ENCODE assay signal across 8 cellular contexts in the genomic region with DNA sequence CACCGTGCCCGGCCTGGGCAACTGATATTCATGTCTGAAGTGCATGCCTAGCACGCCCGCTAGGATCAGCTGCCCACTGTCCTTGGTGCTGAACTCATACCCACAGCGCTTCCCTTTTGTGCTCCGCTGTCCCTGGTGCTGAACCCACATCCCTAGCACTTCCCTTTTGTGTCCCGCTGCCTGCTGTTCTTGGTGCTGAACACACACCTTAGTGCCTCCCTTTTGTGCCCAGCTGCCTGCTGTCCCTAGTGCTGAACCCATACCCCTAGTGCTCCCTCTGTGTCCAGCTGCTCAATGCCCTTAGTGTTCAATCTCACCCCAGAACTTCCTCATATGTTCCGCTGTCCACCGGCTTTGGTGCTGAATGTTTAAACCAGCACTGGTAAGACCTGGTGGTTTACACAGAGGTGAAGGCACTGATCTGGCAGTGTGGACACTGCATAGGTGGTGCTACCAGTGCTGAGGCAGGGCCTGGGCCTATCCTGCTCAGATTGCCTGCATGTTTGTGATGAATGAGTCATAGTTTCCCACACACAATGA. TPM values are rescaled to one million over a fixed set of nuclear protein-coding genes. Genes with fewer than 3 reads are reported as not detected.
DNase-seq lines count a peak whose midpoint lies in the region; ATAC-seq and TF ChIP-seq lines count a peak whose summit lies in the region.

No MANE protein-coding gene starts in this region.

- no peaks in the 10 kb centered on the region for H3K79me2 ChIP-seq in DND-41 (ENCODE audit: insufficient read depth, low read length)

- no peak overlapping the region for H3K4me3 ChIP-seq in DND-41 (ENCODE audit: low read depth in 1 of 2, low read length in 2 of 2)
- no peak overlapping the region for H3K4me3 ChIP-seq in NB4 (ENCODE audit: low read depth, low read length)
- H3K4me3 ChIP-seq in lung = no peak overlapping the region

- intact Hi-C loops in activated CD8-positive, alpha-beta T cell treated with anti-CD3 and anti-CD28 coated beads for 36 hours (cut with micrococcal nuclease) = no loop called here

- no peak overlapping the region for H2AFZ ChIP-seq in DND-41 (ENCODE audit: low read depth, low read length)

- WGBS in lung, 2 donors = 16 to 21% methylated on average over 9 of the region's 9 CpGs

- H3K27me3 Mint-ChIP-seq in activated CD8-positive, alpha-beta T cell treated with anti-CD3 and anti-CD28 coated beads for 36 hours = no peaks in the 10 kb centered on the region

- peaks cover 14% of the 10 kb centered on the region for H3K4me1 Mint-ChIP-seq in activated CD8-positive, alpha-beta T cell treated with anti-CD3 and anti-CD28 coated beads for 36 hours (ENCODE audit: low read depth)

- H3K4me2 ChIP-seq in DND-41 (ENCODE audit: insufficient read depth, low read length) = no peak overlapping the region

- H3K9me3 Mint-ChIP-seq in activated CD8-positive, alpha-beta T cell treated with anti-CD3 and anti-CD28 coated beads for 36 hours = no peaks in the 10 kb centered on the region

- H3K36me3 ChIP-seq in DND-41 (ENCODE audit: insufficient read depth, low read length) (peaks cover 59% of the 10 kb centered on the region), lung (ENCODE audit: control insufficient read depth in 2 of 2, insufficient read depth in 2 of 2, low read length in 2 of 2) (peaks cover 8 to 39% of the 10 kb centered on the region in 2 donors)

- H3K27me3 ChIP-seq in DND-41 (ENCODE audit: insufficient read depth, low read length, poor library complexity) = no peaks in the 10 kb centered on the region
- no peaks in the 10 kb centered on the region for H3K27me3 ChIP-seq in lung (ENCODE audit: control insufficient read depth, insufficient read depth)

- H3K27ac ChIP-seq in DND-41 (ENCODE audit: low read length) (no peak overlapping the region), lung (ENCODE audit: low read depth in 1 of 2, low read length in 1 of 2) (no peak overlapping the region)

- no peak overlapping the region for H3K9ac ChIP-seq in DND-41 (ENCODE audit: low read depth, low read length)

- CTCF ChIA-PET in activated CD8-positive, alpha-beta T cell treated with anti-CD3 and anti-CD28 coated beads for 36 hours (lab: Charles Lee) = interaction anchor here (1.0 to 5.1 kb wide), 4 partner anchors 9 to 82 kb away, joined by 3 to 55 read pairs (median 4); no protein-coding TSS in a partner anchor

- peaks cover 20% of the 10 kb centered on the region for H3K36me3 Mint-ChIP-seq in activated CD8-positive, alpha-beta T cell treated with anti-CD3 and anti-CD28 coated beads for 36 hours (ENCODE audit: low read depth)

- TF ChIP-seq POLR2A in NB4 (IDR thresholded peaks at IDR 0.05; ENCODE audit: extremely low read depth, insufficient read length) = no peak

- no peak overlapping the region for H3K4me3 Mint-ChIP-seq in activated CD8-positive, alpha-beta T cell treated with anti-CD3 and anti-CD28 coated beads for 36 hours

- TF ChIP-seq CTCF in DND-41 (IDR thresholded peaks at IDR 0.05; ENCODE audit: borderline replicate concordance, extremely low read depth, low read length, poor library complexity, severe bottlenecking) (peak; percentile 25), NB4 (IDR thresholded peaks at IDR 0.05; ENCODE audit: low read depth, low read length) (no peak), lung (IDR thresholded peaks at IDR 0.05; ENCODE audit: control extremely low read depth, extremely low read depth) (no peak)
- TF ChIP-seq CTCF in activated CD8-positive, alpha-beta T cell treated with anti-CD3 and anti-CD28 coated beads for 36 hours (IDR thresholded peaks at IDR 0.05) = no peak

- peaks cover 56% of the 10 kb centered on the region for H4K20me1 ChIP-seq in DND-41 (ENCODE audit: insufficient read depth, low read length)

- H3K27ac Mint-ChIP-seq in activated CD8-positive, alpha-beta T cell treated with anti-CD3 and anti-CD28 coated beads for 36 hours = no peak overlapping the region

- H3K9me3 ChIP-seq in DND-41 (ENCODE audit: insufficient read depth, low read length, severe bottlenecking) = no peaks in the 10 kb centered on the region
- no peaks in the 10 kb centered on the region for H3K9me3 ChIP-seq in lung (ENCODE audit: control insufficient read depth in 2 of 2, insufficient read depth in 1 of 2, low read length in 1 of 2)

- POLR2A ChIA-PET in activated CD8-positive, alpha-beta T cell treated with anti-CD3 and anti-CD28 coated beads for 36 hours (lab: Charles Lee) = interaction anchor here (0.9 to 2.0 kb wide), 5 partner anchors 38 to 63 kb away, joined by 3 to 4 read pairs (median 4); a partner anchor contains a TSS

- H3K4me1 ChIP-seq in DND-41 (ENCODE audit: insufficient read depth, low read length) = no peaks in the 10 kb centered on the region
- H3K4me1 ChIP-seq in lung (ENCODE audit: control insufficient read depth in 2 of 2, insufficient read depth in 2 of 2, low read length in 2 of 2) = no peaks in the 10 kb centered on the region

- DNase-seq in DND-41 (peak; percentile 99), NB4 (ENCODE audit: low read depth) (peak; percentile 99), ecto neural progenitor cell (ENCODE audit: low spot score) (peak; percentile 96), lung (ENCODE audit: low spot score) (peak; percentile 87)
- peak; percentile 93 for DNase-seq in activated CD8-positive, alpha-beta T cell treated with anti-CD3 and anti-CD28 coated beads for 36 hours
- peak; percentile 41 for DNase-seq in stimulated activated CD8-positive, alpha-beta memory T cell treated with anti-CD3 and anti-CD28 coated beads, Interleukin-12 subunit alpha, Interleukin-12 subunit beta, amount 100 ng/mL, for 24 hours (ENCODE audit: extremely low read depth)

- peak; percentile 95 for ATAC-seq in DND-41 (ENCODE audit: insufficient read depth, low read depth)
- ATAC-seq in activated CD8-positive, alpha-beta T cell treated with anti-CD3 and anti-CD28 coated beads for 36 hours = peak; percentile 81
- peak; percentile 72 for ATAC-seq in lung (ENCODE audit: insufficient read depth, low FRiP score)
- no peak for ATAC-seq in GM21367 (IDR thresholded peaks at IDR 0.05; ENCODE audit: unreplicated experiment)
- ATAC-seq in GM18511 (IDR thresholded peaks at IDR 0.05; ENCODE audit: unreplicated experiment) = no peak

RNA-seq across cellular contexts. Expression of a gene that starts 26.3 kb away (rescaled TPM):
- not detected for total RNA-seq in activated CD8-positive, alpha-beta T cell treated with anti-CD3 and anti-CD28 coated beads for 36 hours
- total RNA-seq in lung = 1 to 10 TPM; 1.5 to 6.5 TPM
- 1 to 10 TPM; 1.3 to 5.0 TPM for polyA plus RNA-seq in lung

RNA-seq across cellular contexts. Expression of a gene that starts 37.9 kb away (rescaled TPM):
- 10 to 100 TPM; 37.4 to 38.0 TPM for total RNA-seq in activated CD8-positive, alpha-beta T cell treated with anti-CD3 and anti-CD28 coated beads for 36 hours
- 10 to 100 TPM; 33.3 to 48.0 TPM for total RNA-seq in lung
- polyA plus RNA-seq in lung = 10 to 100 TPM; 15.7 to 35.4 TPM

RNA-seq across cellular contexts. Expression of a gene that starts 38.6 kb away (rescaled TPM):
- total RNA-seq in activated CD8-positive, alpha-beta T cell treated with anti-CD3 and anti-CD28 coated beads for 36 hours = 1 to 10 TPM; 8.9 to 9.2 TPM
- 10 to 100 TPM in 1 of 2 donors, 1 to 10 TPM in 1; 9.2 to 10.4 TPM for total RNA-seq in lung
- 1 to 10 TPM; 2.8 to 3.9 TPM for polyA plus RNA-seq in lung

RNA-seq across cellular contexts. Expression of a gene that starts 57.9 kb away (rescaled TPM):
- 100 to 1,000 TPM; 113 to 119 TPM for total RNA-seq in activated CD8-positive, alpha-beta T cell treated with anti-CD3 and anti-CD28 coated beads for 36 hours
- total RNA-seq in lung = 10 to 100 TPM; 37.4 to 38.5 TPM
- 10 to 100 TPM; 16.2 to 45.9 TPM for polyA plus RNA-seq in lung

RNA-seq across cellular contexts. Expression of a gene that starts 58.2 kb away (rescaled TPM):
- 10 to 100 TPM; 11.8 TPM for total RNA-seq in activated CD8-positive, alpha-beta T cell treated with anti-CD3 and anti-CD28 coated beads for 36 hours
- 10 to 100 TPM in 1 of 2 donors, 1 to 10 TPM in 1; 7.0 to 31.3 TPM for total RNA-seq in lung
- polyA plus RNA-seq in lung = 10 to 100 TPM; 36.5 to 49.1 TPM

Comparison
In these comparisons a context has a peak if more than half of its experiments do, and no peak if none do; other contexts are left out.
1. ATAC-seq: peak in DND-41 (single experiment), activated CD8-positive, alpha-beta T cell treated with anti-CD3 and anti-CD28 coated beads for 36 hours (single experiment) and lung (single experiment); none in GM21367 (single experiment) and GM18511 (single experiment).
2. DNase-seq: peak in every context shown above with its lines; median percentile 99 in DND-41; 99 in NB4; 96 in ecto neural progenitor cell; 93 in activated CD8-positive, alpha-beta T cell treated with anti-CD3 and anti-CD28 coated beads for 36 hours; 87 in lung; 41 in stimulated activated CD8-positive, alpha-beta memory T cell treated with anti-CD3 and anti-CD28 coated beads, Interleukin-12 subunit alpha, Interleukin-12 subunit beta, amount 100 ng/mL, for 24 hours.